Comparison of ENCODE assay signal across 10 cellular contexts in the genomic region with DNA sequence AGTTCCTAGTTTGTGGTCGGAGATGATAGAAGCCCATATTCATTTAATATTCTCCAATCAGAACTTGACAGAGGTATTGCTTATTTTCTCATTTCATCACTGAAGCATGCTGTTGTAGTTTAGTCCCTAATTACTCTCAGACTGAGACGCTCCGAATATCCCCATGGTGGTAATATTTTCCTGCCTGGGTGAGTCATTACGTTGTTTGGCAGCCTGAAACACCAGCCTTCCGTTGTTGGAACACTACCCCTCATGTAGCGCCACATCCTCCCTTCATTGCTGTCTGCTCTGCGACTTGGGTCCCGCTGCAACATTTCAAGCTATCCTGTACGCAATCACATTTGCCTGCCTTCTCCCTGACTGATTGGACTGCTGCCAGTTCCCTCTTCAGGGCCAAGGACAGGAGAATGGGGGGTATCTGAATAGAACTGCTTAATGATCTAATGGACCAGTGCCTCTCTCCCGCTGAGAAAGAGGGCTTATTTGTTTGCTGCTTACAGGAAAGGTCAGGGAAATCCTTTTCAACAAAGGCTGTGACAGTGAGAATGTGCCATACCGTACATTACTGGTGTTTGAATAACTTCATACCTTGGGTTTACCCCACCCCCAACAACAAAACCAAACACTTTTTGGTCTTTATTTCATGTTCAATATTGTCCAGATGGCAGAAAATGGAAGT.
A peak's percentile ranks its signal among the peaks of the same experiment; 100 is the strongest.
DNase-seq lines count a peak whose midpoint lies in the region; ATAC-seq and TF ChIP-seq lines count a peak whose summit lies in the region.
"Had no signal": no experiment of that assay in that cellular context is flagged by ENCODE, and none has a peak within 500 bp of the region (broad histone marks: within the 10 kb centered on the region; RNA-seq: fewer than 3 reads in every experiment).

No MANE protein-coding gene starts in this region.

- H3K9me3 ChIP-seq in uterus = no peaks in the 10 kb centered on the region

- H3K36me3 Mint-ChIP-seq in activated T-helper 17 cell treated with anti-CD3 and anti-CD28 coated beads, Interleukin-2, amount 50 U/mL, for 72 hours (ENCODE audit: low read depth) = no peaks in the 10 kb centered on the region
- H3K36me3 Mint-ChIP-seq: activated naive CD8-positive, alpha-beta T cell treated with anti-CD3 and anti-CD28 coated beads for 36 hours had no signal

- no peak for DNase-seq in Right ventricle myocardium superior
- no peak for DNase-seq in cardiac septum (ENCODE audit: low spot score)
- DNase-seq in amniotic stem cell (lab: John Stamatoyannopoulos, UW) = peak; percentile 6
- peak; percentile 10 for DNase-seq in iPS-NIHi11 (ENCODE audit: low spot score)
- DNase-seq in uterus = peak; percentile 20 to 22
- DNase-seq in mesenteric fat pad (ENCODE audit: low spot score) = no peak
- DNase-seq: activated naive CD8-positive, alpha-beta T cell treated with anti-CD3 and anti-CD28 coated beads for 36 hours had no signal

- TF ChIP-seq POLR2A in uterus (IDR thresholded peaks at IDR 0.05) = no peak

- no peak overlapping the region for H3K27ac Mint-ChIP-seq in activated T-helper 17 cell treated with anti-CD3 and anti-CD28 coated beads, Interleukin-2, amount 50 U/mL, for 72 hours
- H3K27ac Mint-ChIP-seq: activated naive CD8-positive, alpha-beta T cell treated with anti-CD3 and anti-CD28 coated beads for 36 hours; T-helper 1 cell treated with Interleukin-12 subunit alpha and Interleukin-12 subunit beta and Interleukin-4 antibody, amounts not matched to agents 30 μg/mL and 1 μg/mL, for 36 hours had no signal

- no peak overlapping the region for H3K27ac ChIP-seq in uterus

- intact Hi-C loops in Right ventricle myocardium superior (cut with DNase I) (no loop called here), cardiac septum (cut with DNase I) (no loop called here), uterus (cut with DNase I; ENCODE audit: low total_unique reads) (no loop called here)

- no peaks in the 10 kb centered on the region for H3K27me3 Mint-ChIP-seq in activated T-helper 17 cell treated with anti-CD3 and anti-CD28 coated beads, Interleukin-2, amount 50 U/mL, for 72 hours
- H3K27me3 Mint-ChIP-seq: activated naive CD8-positive, alpha-beta T cell treated with anti-CD3 and anti-CD28 coated beads for 36 hours had no signal

- H3K4me1 Mint-ChIP-seq in activated T-helper 17 cell treated with anti-CD3 and anti-CD28 coated beads, Interleukin-2, amount 50 U/mL, for 72 hours = no peaks in the 10 kb centered on the region
- H3K4me1 Mint-ChIP-seq: activated naive CD8-positive, alpha-beta T cell treated with anti-CD3 and anti-CD28 coated beads for 36 hours had no signal

- no peak for TF ChIP-seq CTCF in uterus (IDR thresholded peaks at IDR 0.05)

- H3K27me3 ChIP-seq in uterus = no peaks in the 10 kb centered on the region

- H3K4me3 Mint-ChIP-seq in activated T-helper 17 cell treated with anti-CD3 and anti-CD28 coated beads, Interleukin-2, amount 50 U/mL, for 72 hours = no peak overlapping the region
- H3K4me3 Mint-ChIP-seq: activated naive CD8-positive, alpha-beta T cell treated with anti-CD3 and anti-CD28 coated beads for 36 hours; T-helper 1 cell treated with Interleukin-12 subunit alpha and Interleukin-12 subunit beta and Interleukin-4 antibody, amounts not matched to agents 30 μg/mL and 1 μg/mL, for 36 hours had no signal

- H3K9me3 Mint-ChIP-seq in activated T-helper 17 cell treated with anti-CD3 and anti-CD28 coated beads, Interleukin-2, amount 50 U/mL, for 72 hours = no peaks in the 10 kb centered on the region
- H3K9me3 Mint-ChIP-seq: activated naive CD8-positive, alpha-beta T cell treated with anti-CD3 and anti-CD28 coated beads for 36 hours; T-helper 1 cell treated with Interleukin-12 subunit alpha and Interleukin-12 subunit beta and Interleukin-4 antibody, amounts not matched to agents 30 μg/mL and 1 μg/mL, for 36 hours had no signal

- H3K36me3 ChIP-seq in uterus = no peaks in the 10 kb centered on the region

- ATAC-seq in Right ventricle myocardium superior (ENCODE audit: poor library complexity) = peak; percentile 41
- no peak for ATAC-seq in activated T-helper 17 cell treated with anti-CD3 and anti-CD28 coated beads, Interleukin-2, amount 50 U/mL, for 72 hours (replicated peaks)
- ATAC-seq in GM18511 (IDR thresholded peaks at IDR 0.05; ENCODE audit: unreplicated experiment) = no peak

- no peaks in the 10 kb centered on the region for H3K4me1 ChIP-seq in uterus

- H3K4me3 ChIP-seq in uterus = no peak overlapping the region

Comparison
In these comparisons a context has a peak if more than half of its experiments do, and no peak if none do; other contexts are left out.
1. DNase-seq: peak in amniotic stem cell (single experiment), iPS-NIHi11 (single experiment) and uterus (2 of 2); none in Right ventricle myocardium superior (single experiment), cardiac septum (single experiment) and mesenteric fat pad (single experiment).